In the genomic region with DNA sequence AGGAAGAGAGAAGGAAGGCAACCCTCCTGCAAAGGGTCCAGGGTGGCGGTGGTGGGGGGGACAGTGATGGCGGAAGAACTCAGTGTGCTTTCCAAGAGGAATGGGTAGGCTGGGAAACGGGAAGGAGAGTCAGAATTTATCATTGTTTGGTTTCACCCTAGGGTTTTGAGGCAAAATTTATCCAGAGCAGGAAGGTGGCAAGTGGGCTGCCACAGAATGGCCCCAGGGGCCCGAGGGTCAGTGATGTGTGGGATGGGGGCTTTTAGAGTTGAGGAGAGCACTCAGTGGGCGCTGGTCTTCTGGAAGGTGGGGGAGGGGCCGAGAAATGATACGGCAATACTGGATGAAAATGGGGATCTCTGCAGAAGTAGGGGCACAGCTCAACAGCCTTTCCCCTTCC, we compare ENCODE assay signal across 8 cellular contexts. TPM values are rescaled to one million over a fixed set of nuclear protein-coding genes. Genes with fewer than 3 reads are reported as not detected.
A peak's percentile ranks its signal among the peaks of the same experiment; 100 is the strongest.
DNase-seq lines count a peak whose midpoint lies in the region; ATAC-seq and TF ChIP-seq lines count a peak whose summit lies in the region.

No MANE protein-coding gene starts in this region.

- no peak for DNase-seq in activated CD4-positive, alpha-beta T cell treated with anti-CD3 and anti-CD28 coated beads for 36 hours
- no peak for DNase-seq in activated CD4-positive, alpha-beta T cell treated with anti-CD3 and anti-CD28 coated beads, Interleukin-2, amount 10 ng/mL, durations not matched to agents 7 days and 5 days
- DNase-seq in caudate nucleus (lab: John Stamatoyannopoulos, UW) = no peak
- no peak for DNase-seq in mesenchymal stem cell
- no peak for DNase-seq in thoracic aorta (ENCODE audit: low spot score)
- no peak for DNase-seq in stimulated activated CD4-positive, alpha-beta T cell treated with anti-CD3 and anti-CD28 coated beads, Interleukin-15, amount 100 ng/mL, for 24 hours
- no peak for DNase-seq in NCI-H187 treated with DMSO at 0.1 percent for 48 hours (lab: John Stamatoyannopoulos, UW)

- no peak overlapping the region for H3K23ac ChIP-seq in mesenchymal stem cell (ENCODE audit: low read length in 2 of 2)

- H3K27me3 Mint-ChIP-seq in activated CD4-positive, alpha-beta T cell treated with anti-CD3 and anti-CD28 coated beads for 36 hours = no peaks in the 10 kb centered on the region
- no peaks in the 10 kb centered on the region for H3K27me3 Mint-ChIP-seq in activated CD4-positive, alpha-beta T cell treated with anti-CD3 and anti-CD28 coated beads, Interleukin-2, amount 10 ng/mL, durations not matched to agents 7 days and 5 days

- no peak overlapping the region for H4K8ac ChIP-seq in mesenchymal stem cell (ENCODE audit: low read length)

- H3K36me3 Mint-ChIP-seq in activated CD4-positive, alpha-beta T cell treated with anti-CD3 and anti-CD28 coated beads for 36 hours (ENCODE audit: low read depth) = peaks cover 23% of the 10 kb centered on the region
- peaks cover 14% of the 10 kb centered on the region for H3K36me3 Mint-ChIP-seq in activated CD4-positive, alpha-beta T cell treated with anti-CD3 and anti-CD28 coated beads, Interleukin-2, amount 10 ng/mL, durations not matched to agents 7 days and 5 days (ENCODE audit: low read depth)

- no peak overlapping the region for H2BK15ac ChIP-seq in mesenchymal stem cell (ENCODE audit: low read depth, poor library complexity, severe bottlenecking)

- H3K36me3 ChIP-seq in mesenchymal stem cell (ENCODE audit: control insufficient read depth in 1 of 2, insufficient read depth in 2 of 2, low read depth in 1 of 2, low read length in 2 of 2) (peaks cover 42% of the 10 kb centered on the region in 2 experiments), thoracic aorta (peaks cover 27% of the 10 kb centered on the region)

- H2BK12ac ChIP-seq in mesenchymal stem cell (ENCODE audit: low read length in 2 of 2) = no peak overlapping the region

- H4K91ac ChIP-seq in mesenchymal stem cell (ENCODE audit: low read length) = no peak overlapping the region

- H3K9me3 Mint-ChIP-seq in activated CD4-positive, alpha-beta T cell treated with anti-CD3 and anti-CD28 coated beads for 36 hours (ENCODE audit: low read depth) = no peaks in the 10 kb centered on the region
- no peaks in the 10 kb centered on the region for H3K9me3 Mint-ChIP-seq in activated CD4-positive, alpha-beta T cell treated with anti-CD3 and anti-CD28 coated beads, Interleukin-2, amount 10 ng/mL, durations not matched to agents 7 days and 5 days

- no peak for TF ChIP-seq CTCF in thoracic aorta (IDR thresholded peaks at IDR 0.05)

- H3K9ac ChIP-seq in mesenchymal stem cell (ENCODE audit: low read length) = peak overlapping the region; percentile 90

- H2AFZ ChIP-seq in mesenchymal stem cell (ENCODE audit: low read depth, low read length) = no peak overlapping the region

- H3K9me3 ChIP-seq in mesenchymal stem cell (ENCODE audit: control insufficient read depth, low read length) = no peaks in the 10 kb centered on the region
- no peaks in the 10 kb centered on the region for H3K9me3 ChIP-seq in thoracic aorta

- no peak overlapping the region for H3K27ac Mint-ChIP-seq in activated CD4-positive, alpha-beta T cell treated with anti-CD3 and anti-CD28 coated beads for 36 hours
- no peak overlapping the region for H3K27ac Mint-ChIP-seq in activated CD4-positive, alpha-beta T cell treated with anti-CD3 and anti-CD28 coated beads, Interleukin-2, amount 10 ng/mL, durations not matched to agents 7 days and 5 days

- H3K4me2 ChIP-seq in mesenchymal stem cell (ENCODE audit: low read length, poor library complexity, severe bottlenecking) = no peak overlapping the region

- intact Hi-C loops in activated CD4-positive, alpha-beta T cell treated with anti-CD3 and anti-CD28 coated beads for 36 hours (cut with DNase I, micrococcal nuclease) = loop anchor here in 1 of 2 experiments (10.0 kb wide), 1 partner anchor 1597 kb away; a partner anchor contains a TSS

- no peak overlapping the region for H2BK120ac ChIP-seq in mesenchymal stem cell (ENCODE audit: low read depth, low read length)

- H3K27ac ChIP-seq in caudate nucleus (ENCODE audit: low read depth, low read length) (peak overlapping the region; percentile 98), mesenchymal stem cell (ENCODE audit: low read length, poor library complexity, severe bottlenecking) (no peak overlapping the region), thoracic aorta (peak overlapping the region; percentile 92 to 94)

- H3K79me1 ChIP-seq in mesenchymal stem cell (replicated peaks; ENCODE audit: low read length, poor library complexity, severe bottlenecking) = peaks cover 30% of the 10 kb centered on the region

- H3K4ac ChIP-seq in mesenchymal stem cell (ENCODE audit: low read depth in 1 of 2, low read length in 2 of 2) = no peak overlapping the region

- peak overlapping the region; percentile 45 for H2AK5ac ChIP-seq in mesenchymal stem cell (ENCODE audit: low read length, severe bottlenecking)

- peaks cover 48% of the 10 kb centered on the region for H3K4me1 ChIP-seq in mesenchymal stem cell (ENCODE audit: control insufficient read depth, insufficient read depth, low read depth, low read length)
- H3K4me1 ChIP-seq in thoracic aorta (ENCODE audit: control insufficient read depth in 1 of 2, low read depth in 2 of 2) = peaks cover 16 to 40% of the 10 kb centered on the region in 2 donors

- H3K18ac ChIP-seq in mesenchymal stem cell (ENCODE audit: low read depth in 1 of 2, low read length in 2 of 2) = peak overlapping the region in 1 of 2 experiments; percentile 46

- peak overlapping the region in 1 of 2 experiments; percentile 86 for H3K4me3 ChIP-seq in mesenchymal stem cell (ENCODE audit: insufficient read depth in 1 of 2, low read depth in 1 of 2, low read length in 2 of 2)
- H3K4me3 ChIP-seq in thoracic aorta = peak overlapping the region; percentile 93

- POLR2A ChIA-PET in activated CD4-positive, alpha-beta T cell treated with anti-CD3 and anti-CD28 coated beads for 36 hours (lab: Charles Lee) = interaction anchor here (0.6 to 0.8 kb wide), 3 partner anchors 20 to 91 kb away, joined by 3 read pairs; no protein-coding TSS in a partner anchor
- POLR2A ChIA-PET in activated CD4-positive, alpha-beta T cell treated with anti-CD3 and anti-CD28 coated beads, Interleukin-2, amount 10 ng/mL, durations not matched to agents 7 days and 5 days (lab: Charles Lee) = no interaction called here

- peak overlapping the region; percentile 3 for H3K4me3 Mint-ChIP-seq in activated CD4-positive, alpha-beta T cell treated with anti-CD3 and anti-CD28 coated beads for 36 hours
- no peak overlapping the region for H3K4me3 Mint-ChIP-seq in activated CD4-positive, alpha-beta T cell treated with anti-CD3 and anti-CD28 coated beads, Interleukin-2, amount 10 ng/mL, durations not matched to agents 7 days and 5 days

- CTCF ChIA-PET in activated CD4-positive, alpha-beta T cell treated with anti-CD3 and anti-CD28 coated beads for 36 hours (lab: Charles Lee) = interaction anchor here (0.6 to 1.4 kb wide), 5 partner anchors 10 to 191 kb away, joined by 3 to 4 read pairs (median 4); a partner anchor contains a TSS
- CTCF ChIA-PET in activated CD4-positive, alpha-beta T cell treated with anti-CD3 and anti-CD28 coated beads, Interleukin-2, amount 10 ng/mL, durations not matched to agents 7 days and 5 days (lab: Charles Lee) = interaction anchor here (0.6 to 2.2 kb wide), 6 partner anchors 8 to 34 kb away, joined by 3 to 8 read pairs (median 6); no protein-coding TSS in a partner anchor

- H3K4me1 Mint-ChIP-seq in activated CD4-positive, alpha-beta T cell treated with anti-CD3 and anti-CD28 coated beads for 36 hours = peaks cover 48% of the 10 kb centered on the region
- peaks cover 44% of the 10 kb centered on the region for H3K4me1 Mint-ChIP-seq in activated CD4-positive, alpha-beta T cell treated with anti-CD3 and anti-CD28 coated beads, Interleukin-2, amount 10 ng/mL, durations not matched to agents 7 days and 5 days

- H2BK5ac ChIP-seq in mesenchymal stem cell (ENCODE audit: low read depth, low read length, poor library complexity, severe bottlenecking) = no peak overlapping the region

- no peak overlapping the region for H3K14ac ChIP-seq in mesenchymal stem cell (ENCODE audit: low read length in 2 of 2)

- no peak for ATAC-seq in activated CD4-positive, alpha-beta T cell treated with anti-CD3 and anti-CD28 coated beads for 36 hours
- ATAC-seq in thoracic aorta (ENCODE audit: insufficient number of reproducible peaks, low FRiP score, low read depth) = no peak
- ATAC-seq in GM21723 (IDR thresholded peaks at IDR 0.05; ENCODE audit: unreplicated experiment) = no peak

- no peaks in the 10 kb centered on the region for H3K27me3 ChIP-seq in mesenchymal stem cell (ENCODE audit: control insufficient read depth in 1 of 2, insufficient read depth in 1 of 2, low read length in 2 of 2)
- no peaks in the 10 kb centered on the region for H3K27me3 ChIP-seq in thoracic aorta (replicated peaks; ENCODE audit: insufficient read depth)

- WGBS in mesenchymal stem cell = 86% methylated on average over 6 of the region's 7 CpGs

RNA-seq across cellular contexts. Expression of a gene that starts 0.6 kb away (rescaled TPM):
- 1 to 10 TPM; 3.7 to 4.5 TPM for total RNA-seq in activated CD4-positive, alpha-beta T cell treated with anti-CD3 and anti-CD28 coated beads for 36 hours
- 1 to 10 TPM; 3.6 to 4.4 TPM for total RNA-seq in activated CD4-positive, alpha-beta T cell treated with anti-CD3 and anti-CD28 coated beads, Interleukin-2, amount 10 ng/mL, durations not matched to agents 7 days and 5 days
- 6.7 TPM for polyA plus RNA-seq in mesenchymal stem cell (2013, experiment 1 of 2)
- polyA plus RNA-seq in mesenchymal stem cell (2013, experiment 2 of 2) = 6.8 TPM
- 10 to 100 TPM; 55.4 to 91.8 TPM for total RNA-seq in thoracic aorta

RNA-seq across cellular contexts. Expression of a gene that starts 23.4 kb away (rescaled TPM):
- 1 to 10 TPM; 4.6 to 4.7 TPM for total RNA-seq in activated CD4-positive, alpha-beta T cell treated with anti-CD3 and anti-CD28 coated beads for 36 hours
- total RNA-seq in activated CD4-positive, alpha-beta T cell treated with anti-CD3 and anti-CD28 coated beads, Interleukin-2, amount 10 ng/mL, durations not matched to agents 7 days and 5 days = 1 to 10 TPM; 3.0 to 3.6 TPM
- 2.3 TPM for polyA plus RNA-seq in mesenchymal stem cell (2013, experiment 1 of 2)
- polyA plus RNA-seq in mesenchymal stem cell (2013, experiment 2 of 2) = 2.1 TPM
- 1 to 10 TPM; 4.3 to 8.0 TPM for total RNA-seq in thoracic aorta

RNA-seq across cellular contexts. Expression of a gene that starts 23.5 kb away (rescaled TPM):
- total RNA-seq in activated CD4-positive, alpha-beta T cell treated with anti-CD3 and anti-CD28 coated beads for 36 hours = 100 to 1,000 TPM; 130 to 143 TPM
- 10 to 100 TPM; 74.4 to 79.9 TPM for total RNA-seq in activated CD4-positive, alpha-beta T cell treated with anti-CD3 and anti-CD28 coated beads, Interleukin-2, amount 10 ng/mL, durations not matched to agents 7 days and 5 days
- polyA plus RNA-seq in mesenchymal stem cell (2013, experiment 1 of 2) = 46.3 TPM
- 48.3 TPM for polyA plus RNA-seq in mesenchymal stem cell (2013, experiment 2 of 2)
- 10 to 100 TPM; 49.5 to 53.7 TPM for total RNA-seq in thoracic aorta

RNA-seq across cellular contexts. Expression of a gene that starts 23.6 kb away (rescaled TPM):
- total RNA-seq in activated CD4-positive, alpha-beta T cell treated with anti-CD3 and anti-CD28 coated beads for 36 hours = 100 to 1,000 TPM; 479 to 556 TPM
- 100 to 1,000 TPM; 269 to 300 TPM for total RNA-seq in activated CD4-positive, alpha-beta T cell treated with anti-CD3 and anti-CD28 coated beads, Interleukin-2, amount 10 ng/mL, durations not matched to agents 7 days and 5 days
- polyA plus RNA-seq in mesenchymal stem cell (2013, experiment 1 of 2) = 188 TPM
- 185 TPM for polyA plus RNA-seq in mesenchymal stem cell (2013, experiment 2 of 2)
- total RNA-seq in thoracic aorta = 100 to 1,000 TPM; 254 to 334 TPM

RNA-seq across cellular contexts. Expression of a gene that starts 38.9 kb away (rescaled TPM):
- 100 to 1,000 TPM; 207 to 236 TPM for total RNA-seq in activated CD4-positive, alpha-beta T cell treated with anti-CD3 and anti-CD28 coated beads for 36 hours
- 100 to 1,000 TPM; 188 to 193 TPM for total RNA-seq in activated CD4-positive, alpha-beta T cell treated with anti-CD3 and anti-CD28 coated beads, Interleukin-2, amount 10 ng/mL, durations not matched to agents 7 days and 5 days
- polyA plus RNA-seq in mesenchymal stem cell (2013, experiment 1 of 2) = 121 TPM
- polyA plus RNA-seq in mesenchymal stem cell (2013, experiment 2 of 2) = 116 TPM
- 100 to 1,000 TPM; 160 to 213 TPM for total RNA-seq in thoracic aorta

Comparison
In these comparisons a context has a peak if more than half of its experiments do, and no peak if none do; other contexts are left out.
1. RNA of a gene that starts 0.6 kb away (total RNA-seq): 55.4 to 91.8 TPM in thoracic aorta; 3.7 to 4.5 TPM in activated CD4-positive, alpha-beta T cell treated with anti-CD3 and anti-CD28 coated beads for 36 hours and 3.6 to 4.4 TPM in activated CD4-positive, alpha-beta T cell treated with anti-CD3 and anti-CD28 coated beads, Interleukin-2, amount 10 ng/mL, durations not matched to agents 7 days and 5 days; every median in the first group is over 10 times any median in the second.